ENCODE assay signal across 1 cellular context in genomic region chr5:172530835-172531703, GRCh38.
TF ChIP-seq lines count a peak whose summit lies in the region.

No MANE protein-coding gene starts in this region.

TF ChIP-seq in GM12878, 131 proteins besides CTCF, POLR2A, EP300 and RAD21 (continued from another document):
- TF ChIP-seq PKNOX1 (IDR thresholded peaks at IDR 0.05) (no peak), HDAC6 (IDR thresholded peaks at IDR 0.05; ENCODE audit: unreplicated experiment) (no peak), NFXL1 (IDR thresholded peaks at IDR 0.05; ENCODE audit: borderline replicate concordance) (no peak), YY1 (IDR thresholded peaks at IDR 0.05; ENCODE audit: low read depth, low read length) (0 out of 2 replicates have a peak, but pooled peaks have one; percentile 13), SREBF2 (IDR thresholded peaks at IDR 0.05; ENCODE audit: low read length) (no peak), MAX (IDR thresholded peaks at IDR 0.05; ENCODE audit: low read depth, low read length) (no peak), NFIC (IDR thresholded peaks at IDR 0.05; ENCODE audit: low read depth, low read length) (peak; percentile 45; the same call in 1 of the 2 replicates), ZBTB11 (CRISPR knock-in tag; IDR thresholded peaks at IDR 0.05) (no peak), SKIL (IDR thresholded peaks at IDR 0.05; ENCODE audit: low read depth, poor library complexity, severe bottlenecking) (no peak), ZNF217 (IDR thresholded peaks at IDR 0.05) (no peak), RAD51 (IDR thresholded peaks at IDR 0.05) (no peak), ETV6 (conservative IDR thresholded peaks at IDR 0.05 in 1 of 2, IDR thresholded peaks at IDR 0.05 in 1 of 2; ENCODE audit: borderline replicate concordance in 1 of 2, low read depth in 1 of 2) (no peak), TAF1 (IDR thresholded peaks at IDR 0.05; ENCODE audit: borderline replicate concordance, low read depth, low read length) (no peak), SIX5 (IDR thresholded peaks at IDR 0.05; ENCODE audit: low read depth, low read length, severe bottlenecking) (no peak), CBX5 (IDR thresholded peaks at IDR 0.05; ENCODE audit: low read depth) (no peak), TBL1XR1 (IDR thresholded peaks at IDR 0.05; ENCODE audit: low read depth, low read length) (no peak), JUNB (IDR thresholded peaks at IDR 0.05) (peak; percentile 74), KAT2A (conservative IDR thresholded peaks at IDR 0.05; ENCODE audit: control insufficient read depth, low read depth, low read length) (no peak), BRCA1 (IDR thresholded peaks at IDR 0.05; ENCODE audit: low read depth, low read length) (no peak), STAT3 (IDR thresholded peaks at IDR 0.05; ENCODE audit: low read depth, low read length) (no peak), MXI1 (IDR thresholded peaks at IDR 0.05; ENCODE audit: low read depth, low read length) (no peak), EZH2 (IDR thresholded peaks at IDR 0.05; ENCODE audit: borderline replicate concordance, control insufficient read depth, low read depth, low read length) (no peak), MLLT1 (IDR thresholded peaks at IDR 0.05) (no peak), MYB (IDR thresholded peaks at IDR 0.05; ENCODE audit: borderline replicate concordance, low read depth, low read length) (no peak), ASH2L (IDR thresholded peaks at IDR 0.05; ENCODE audit: borderline replicate concordance, low read depth) (no peak)
